8 cellular contexts compared by ENCODE assay signal in the genomic region with DNA sequence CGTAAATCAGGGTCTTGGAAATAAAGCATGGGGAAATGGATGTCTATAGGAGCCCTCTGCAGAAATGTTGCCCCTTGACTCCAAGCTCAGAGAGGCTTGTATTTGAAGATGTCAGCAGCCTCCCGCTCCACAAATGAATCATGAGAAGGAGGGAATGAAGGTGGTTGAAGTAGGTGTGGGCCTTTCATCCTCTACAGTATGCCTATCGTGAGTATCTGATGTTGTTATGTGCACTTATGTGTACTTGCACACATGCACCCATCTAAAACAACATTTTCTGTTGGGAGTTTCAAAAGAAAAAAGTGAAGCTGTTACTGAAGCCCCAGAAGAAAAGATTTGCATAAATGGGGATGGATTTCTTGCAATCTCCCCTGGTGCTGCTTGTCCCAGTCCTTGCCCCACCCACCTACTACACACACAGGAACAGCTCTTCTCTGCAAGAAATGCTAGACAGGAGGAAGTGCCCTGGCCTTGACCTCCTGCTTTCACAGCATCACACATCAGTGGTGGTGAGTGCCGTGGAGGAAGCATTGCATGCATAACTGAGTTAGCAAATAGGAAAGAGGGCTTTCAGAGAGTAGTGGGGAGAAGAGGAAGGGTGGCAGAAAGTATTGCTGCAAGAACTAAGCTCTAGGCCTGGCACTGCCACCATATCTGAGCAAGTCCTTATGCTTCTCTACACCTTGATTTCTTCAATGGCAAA.
DNase-seq lines count a peak whose midpoint lies in the region; ATAC-seq and TF ChIP-seq lines count a peak whose summit lies in the region.

No MANE protein-coding gene starts in this region.

- no peaks in the 10 kb centered on the region for H3K27me3 ChIP-seq in lung (ENCODE audit: control insufficient read depth, insufficient read depth)

- DNase-seq in activated T-helper 1 cell treated with Interleukin-2 at 50 U/mL for 16 hours (ENCODE audit: low read depth) (peak; percentile 16), lung (ENCODE audit: low spot score) (peak; percentile 71), NCI-H82 (lab: John Stamatoyannopoulos, UW) (no peak), NCI-H187 treated with DMSO at 0.1 percent for 48 hours (lab: John Stamatoyannopoulos, UW) (no peak)

- ATAC-seq in GM18511 (IDR thresholded peaks at IDR 0.05; ENCODE audit: unreplicated experiment) (peak; percentile 92), HG03442 (IDR thresholded peaks at IDR 0.05; ENCODE audit: unreplicated experiment) (peak; percentile 74), lung (ENCODE audit: insufficient read depth, low FRiP score) (peak; percentile 10), GM21737 (IDR thresholded peaks at IDR 0.05; ENCODE audit: unreplicated experiment) (no peak), GM21717 (IDR thresholded peaks at IDR 0.05; ENCODE audit: unreplicated experiment) (no peak)

- H3K27ac ChIP-seq in lung (ENCODE audit: low read depth in 1 of 2, low read length in 1 of 2): peak overlapping the region in 1 of 2 donors; percentile 34

- no peaks in the 10 kb centered on the region for H3K36me3 ChIP-seq in lung (ENCODE audit: control insufficient read depth in 2 of 2, insufficient read depth in 2 of 2, low read length in 2 of 2)

- WGBS in lung, 2 donors: 54 to 69% methylated on average over 4 of the region's 4 CpGs

- TF ChIP-seq CTCF in lung (IDR thresholded peaks at IDR 0.05; ENCODE audit: control extremely low read depth, extremely low read depth): no peak

- no peaks in the 10 kb centered on the region for H3K9me3 ChIP-seq in lung (ENCODE audit: control insufficient read depth in 2 of 2, insufficient read depth in 1 of 2, low read length in 1 of 2)

- H3K4me3 ChIP-seq in lung: no peak overlapping the region

- H3K4me1 ChIP-seq in lung (ENCODE audit: control insufficient read depth in 2 of 2, insufficient read depth in 2 of 2, low read length in 2 of 2): peaks cover under 1 to 11% of the 10 kb centered on the region in 2 donors

Comparison
In these comparisons a context has a peak if more than half of its experiments do, and no peak if none do; other contexts are left out.
1. ATAC-seq: peak in GM18511 (single experiment), HG03442 (single experiment) and lung (single experiment); none in GM21737 (single experiment) and GM21717 (single experiment).
2. DNase-seq: peak in activated T-helper 1 cell treated with Interleukin-2 at 50 U/mL for 16 hours (single experiment) and lung (single experiment); none in NCI-H82 (single experiment) and NCI-H187 treated with DMSO at 0.1 percent for 48 hours (single experiment).